1 cellular context compared by ENCODE assay signal in the genomic region with DNA sequence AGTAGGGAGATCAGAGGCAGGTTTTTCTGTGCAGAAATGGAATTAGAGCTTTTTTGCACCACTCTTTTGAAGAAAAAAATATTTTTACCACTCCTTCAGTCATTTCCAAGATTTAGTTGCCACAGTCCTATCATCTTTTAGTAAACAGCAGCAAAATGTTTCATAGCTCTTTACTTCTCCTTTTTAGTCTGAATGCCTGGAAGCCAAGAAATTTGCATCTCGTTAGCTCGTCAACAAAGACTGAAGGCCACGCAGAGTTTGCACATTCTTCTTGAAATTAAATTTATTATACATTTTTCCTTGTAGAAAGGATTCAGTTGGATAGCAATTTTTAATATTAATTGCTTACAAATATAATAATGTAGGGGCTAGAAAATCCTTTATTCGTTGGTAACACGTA.
TF ChIP-seq lines count a peak whose summit lies in the region.

No MANE protein-coding gene starts in this region.

TF ChIP-seq in WTC11, 78 proteins besides CTCF, POLR2A, EP300 and RAD21 (continued from another document):
- TF ChIP-seq, protein P1, sequence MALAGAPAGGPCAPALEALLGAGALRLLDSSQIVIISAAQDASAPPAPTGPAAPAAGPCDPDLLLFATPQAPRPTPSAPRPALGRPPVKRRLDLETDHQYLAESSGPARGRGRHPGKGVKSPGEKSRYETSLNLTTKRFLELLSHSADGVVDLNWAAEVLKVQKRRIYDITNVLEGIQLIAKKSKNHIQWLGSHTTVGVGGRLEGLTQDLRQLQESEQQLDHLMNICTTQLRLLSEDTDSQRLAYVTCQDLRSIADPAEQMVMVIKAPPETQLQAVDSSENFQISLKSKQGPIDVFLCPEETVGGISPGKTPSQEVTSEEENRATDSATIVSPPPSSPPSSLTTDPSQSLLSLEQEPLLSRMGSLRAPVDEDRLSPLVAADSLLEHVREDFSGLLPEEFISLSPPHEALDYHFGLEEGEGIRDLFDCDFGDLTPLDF (CRISPR knock-in tag; IDR thresholded peaks at IDR 0.05) = no peak
- TF ChIP-seq, protein P2, sequence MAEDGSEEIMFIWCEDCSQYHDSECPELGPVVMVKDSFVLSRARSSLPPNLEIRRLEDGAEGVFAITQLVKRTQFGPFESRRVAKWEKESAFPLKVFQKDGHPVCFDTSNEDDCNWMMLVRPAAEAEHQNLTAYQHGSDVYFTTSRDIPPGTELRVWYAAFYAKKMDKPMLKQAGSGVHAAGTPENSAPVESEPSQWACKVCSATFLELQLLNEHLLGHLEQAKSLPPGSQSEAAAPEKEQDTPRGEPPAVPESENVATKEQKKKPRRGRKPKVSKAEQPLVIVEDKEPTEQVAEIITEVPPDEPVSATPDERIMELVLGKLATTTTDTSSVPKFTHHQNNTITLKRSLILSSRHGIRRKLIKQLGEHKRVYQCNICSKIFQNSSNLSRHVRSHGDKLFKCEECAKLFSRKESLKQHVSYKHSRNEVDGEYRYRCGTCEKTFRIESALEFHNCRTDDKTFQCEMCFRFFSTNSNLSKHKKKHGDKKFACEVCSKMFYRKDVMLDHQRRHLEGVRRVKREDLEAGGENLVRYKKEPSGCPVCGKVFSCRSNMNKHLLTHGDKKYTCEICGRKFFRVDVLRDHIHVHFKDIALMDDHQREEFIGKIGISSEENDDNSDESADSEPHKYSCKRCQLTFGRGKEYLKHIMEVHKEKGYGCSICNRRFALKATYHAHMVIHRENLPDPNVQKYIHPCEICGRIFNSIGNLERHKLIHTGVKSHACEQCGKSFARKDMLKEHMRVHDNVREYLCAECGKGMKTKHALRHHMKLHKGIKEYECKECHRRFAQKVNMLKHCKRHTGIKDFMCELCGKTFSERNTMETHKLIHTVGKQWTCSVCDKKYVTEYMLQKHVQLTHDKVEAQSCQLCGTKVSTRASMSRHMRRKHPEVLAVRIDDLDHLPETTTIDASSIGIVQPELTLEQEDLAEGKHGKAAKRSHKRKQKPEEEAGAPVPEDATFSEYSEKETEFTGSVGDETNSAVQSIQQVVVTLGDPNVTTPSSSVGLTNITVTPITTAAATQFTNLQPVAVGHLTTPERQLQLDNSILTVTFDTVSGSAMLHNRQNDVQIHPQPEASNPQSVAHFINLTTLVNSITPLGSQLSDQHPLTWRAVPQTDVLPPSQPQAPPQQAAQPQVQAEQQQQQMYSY (CRISPR knock-in tag; IDR thresholded peaks at IDR 0.05) = no peak
